In the genomic region with DNA sequence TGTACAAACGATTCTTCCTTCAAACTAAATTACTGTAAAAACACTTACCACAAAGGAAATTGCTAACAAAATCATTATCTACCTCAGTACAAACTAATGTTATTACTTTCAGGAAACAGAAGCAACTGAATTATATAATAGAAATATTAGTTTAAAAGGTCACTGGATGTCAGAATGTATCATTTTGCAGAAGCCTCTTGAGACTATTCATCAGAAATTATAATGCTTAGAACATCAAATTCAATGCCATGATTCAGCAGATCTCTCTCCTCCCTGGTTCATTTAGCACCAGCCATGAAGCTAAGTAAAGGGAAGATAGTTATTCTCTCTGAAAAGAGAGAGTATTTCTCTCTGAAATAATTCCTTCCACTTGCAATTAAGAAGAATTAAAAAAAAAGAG, we compare ENCODE assay signal across 21 cellular contexts.
"Had no signal": no experiment of that assay in that cellular context is flagged by ENCODE, and none has a peak within 500 bp of the region (broad histone marks: within the 10 kb centered on the region; RNA-seq: fewer than 3 reads in every experiment).

No MANE protein-coding gene starts in this region.

- H3K9me3 ChIP-seq: neutrophil, pancreas, right lobe of liver had no signal

- H3K27ac ChIP-seq: dorsolateral prefrontal cortex, neutrophil, pancreas, right lobe of liver, suprapubic skin, vagina had no signal

- FAIRE-seq: frontal cortex, keratinocyte, pancreas, small intestine had no signal

- H3K27me3 ChIP-seq: dorsolateral prefrontal cortex, neutrophil, pancreas, right lobe of liver, suprapubic skin, vagina had no signal

- H3K4me3 ChIP-seq: dorsolateral prefrontal cortex, lung, mucosa of descending colon, pancreas, right lobe of liver, suprapubic skin, vagina had no signal

- H3K36me3 ChIP-seq: neutrophil, pancreas, right lobe of liver, suprapubic skin, vagina had no signal

- DNase-seq: dorsolateral prefrontal cortex; effector CD4-positive, alpha-beta T cell; hypothalamus; immature natural killer cell; mucosa of descending colon; naive B cell; pancreas; right lobe of liver; small intestine; stimulated activated CD4-positive, alpha-beta T cell treated with anti-CD3 and anti-CD28 coated beads, Interleukin-1b, Interleukin-23, amount 100 ng/mL, for 48 hours; stimulated activated CD4-positive, alpha-beta T cell treated with anti-CD3 and anti-CD28 coated beads, Interleukin-4, amount 100 ng/mL, for 1 hour; stimulated activated CD8-positive, alpha-beta memory T cell treated with anti-CD3 and anti-CD28 coated beads, Interleukin-4, amount 100 ng/mL, for 48 hours; stimulated activated naive CD4-positive, alpha-beta T cell; stimulated activated naive CD8-positive, alpha-beta T cell treated with anti-CD3 and anti-CD28 coated beads, Interleukin-15, amount 100 ng/mL, for 72 hours; trophoblast cell had no signal

- H3K4me1 ChIP-seq: pancreas, right lobe of liver, suprapubic skin, vagina had no signal
